In the genomic region with DNA sequence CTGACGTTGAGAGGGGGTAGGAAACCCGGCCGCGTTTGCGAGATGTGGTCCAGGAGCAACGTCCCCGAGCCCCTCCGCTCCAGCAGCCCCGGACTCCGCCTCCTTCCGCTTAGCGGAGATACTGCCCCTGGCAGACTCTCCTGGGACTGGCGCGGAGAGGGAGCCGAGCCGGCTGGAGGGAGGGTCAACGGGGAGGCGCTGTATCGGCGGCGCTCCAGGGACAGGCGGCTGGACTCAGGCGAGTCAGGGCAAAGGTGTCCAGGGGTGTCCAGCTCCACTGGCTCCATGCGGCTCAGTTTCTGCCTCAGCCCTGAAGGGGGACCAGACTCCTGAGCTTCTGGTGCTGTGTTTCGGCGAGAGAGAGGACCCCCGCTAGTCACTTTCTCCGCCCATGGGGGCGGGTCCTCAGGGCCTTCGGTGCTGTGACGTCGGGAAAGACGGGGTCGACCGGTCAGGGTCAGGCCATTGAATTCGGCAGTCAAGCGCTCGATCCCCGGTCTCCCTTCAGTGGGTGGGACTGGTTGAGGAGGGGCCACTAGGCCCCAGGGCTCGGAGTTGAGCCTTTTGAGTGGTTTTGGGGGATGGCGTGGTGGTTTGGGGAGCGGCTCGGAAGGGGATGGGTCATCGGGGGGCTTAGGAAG, we compare ENCODE assay signal across 7 cellular contexts. TPM values are rescaled to one million over a fixed set of nuclear protein-coding genes. Genes with fewer than 3 reads are reported as not detected.
A peak's percentile ranks its signal among the peaks of the same experiment; 100 is the strongest.
DNase-seq lines count a peak whose midpoint lies in the region; ATAC-seq and TF ChIP-seq lines count a peak whose summit lies in the region.

No MANE protein-coding gene starts in this region.

- peaks cover 51% of the 10 kb centered on the region for H3K4me1 Mint-ChIP-seq in activated CD4-positive, alpha-beta memory T cell treated with anti-CD3 and anti-CD28 coated beads for 36 hours (ENCODE audit: low read depth)
- H3K4me1 Mint-ChIP-seq in memory B cell = peaks cover 61% of the 10 kb centered on the region

- ATAC-seq in memory B cell (ENCODE audit: low read depth) (no peak), HG03565 (IDR thresholded peaks at IDR 0.05; ENCODE audit: unreplicated experiment) (no peak)
- ATAC-seq in stimulated activated naive CD8-positive, alpha-beta T cell treated with anti-CD3 and anti-CD28 coated beads, Interleukin-15, Interleukin-2, amounts not matched to agents 100 U/mL and 50 U/mL, for 24 hours = no peak

- H3K27ac Mint-ChIP-seq in activated CD4-positive, alpha-beta memory T cell treated with anti-CD3 and anti-CD28 coated beads for 36 hours = peak overlapping the region; percentile 75
- peak overlapping the region; percentile 45 for H3K27ac Mint-ChIP-seq in memory B cell

- DNase-seq in GM10266 (ENCODE audit: extremely low spot score) (peak; percentile 57), NCI-H2107 treated with DMSO at 0.1 percent for 48 hours (lab: John Stamatoyannopoulos, UW; ENCODE audit: unreplicated experiment) (peak; percentile 24), memory B cell (ENCODE audit: low spot score in 2 of 2) (peak in 1 of 2 donors; percentile 38)
- peak; percentile 66 for DNase-seq in activated CD4-positive, alpha-beta memory T cell treated with anti-CD3 and anti-CD28 coated beads for 36 hours
- peak; percentile 71 for DNase-seq in stimulated activated naive CD8-positive, alpha-beta T cell treated with anti-CD3 and anti-CD28 coated beads, Interleukin-15, Interleukin-2, amounts not matched to agents 100 U/mL and 50 U/mL, for 24 hours

- H3K9ac ChIP-seq in endocrine pancreas (ENCODE audit: control insufficient read depth, insufficient read depth, low read length) = peak overlapping the region; percentile 90

- no peaks in the 10 kb centered on the region for H3K36me3 ChIP-seq in endocrine pancreas (ENCODE audit: control insufficient read depth, insufficient read depth, low read length)

- POLR2A ChIA-PET in activated CD4-positive, alpha-beta memory T cell treated with anti-CD3 and anti-CD28 coated beads for 36 hours (lab: Charles Lee) = interaction anchor here (6.2 kb wide), 1 partner anchor 33 kb away, joined by 62 read pairs; the partner anchor contains the start of gene RBM8A

- no peaks in the 10 kb centered on the region for H3K27me3 ChIP-seq in endocrine pancreas (ENCODE audit: control insufficient read depth, insufficient read depth, low read length)

- H3K4me3 ChIP-seq in endocrine pancreas (ENCODE audit: control insufficient read depth, insufficient read depth, low read length) = peak overlapping the region; percentile 24

- H3K4me1 ChIP-seq in endocrine pancreas (ENCODE audit: control insufficient read depth, insufficient read depth, low read length) = peaks cover 24% of the 10 kb centered on the region

- TF ChIP-seq CTCF in GM10266 (IDR thresholded peaks at IDR 0.05; ENCODE audit: control insufficient read depth, insufficient read depth, low read depth, missing control alignments) = no peak

- H3K9me3 ChIP-seq in endocrine pancreas (ENCODE audit: control insufficient read depth, low read length) = no peaks in the 10 kb centered on the region

- no peaks in the 10 kb centered on the region for H3K9me3 Mint-ChIP-seq in activated CD4-positive, alpha-beta memory T cell treated with anti-CD3 and anti-CD28 coated beads for 36 hours
- H3K9me3 Mint-ChIP-seq in memory B cell = no peaks in the 10 kb centered on the region

- H3K36me3 Mint-ChIP-seq in activated CD4-positive, alpha-beta memory T cell treated with anti-CD3 and anti-CD28 coated beads for 36 hours = peaks cover 1% of the 10 kb centered on the region
- no peaks in the 10 kb centered on the region for H3K36me3 Mint-ChIP-seq in memory B cell

- intact Hi-C loops in activated CD4-positive, alpha-beta memory T cell treated with anti-CD3 and anti-CD28 coated beads for 36 hours (cut with micrococcal nuclease) = no loop called here

- CTCF ChIA-PET in activated CD4-positive, alpha-beta memory T cell treated with anti-CD3 and anti-CD28 coated beads for 36 hours (lab: Charles Lee) = no interaction called here

- peak overlapping the region; percentile 91 for H3K4me3 Mint-ChIP-seq in activated CD4-positive, alpha-beta memory T cell treated with anti-CD3 and anti-CD28 coated beads for 36 hours
- peak overlapping the region; percentile 86 for H3K4me3 Mint-ChIP-seq in memory B cell

- H3K27me3 Mint-ChIP-seq in activated CD4-positive, alpha-beta memory T cell treated with anti-CD3 and anti-CD28 coated beads for 36 hours = no peaks in the 10 kb centered on the region
- no peaks in the 10 kb centered on the region for H3K27me3 Mint-ChIP-seq in memory B cell

RNA-seq across cellular contexts. Expression of gene LIX1L, which starts 2.8 kb away (rescaled TPM):
- total RNA-seq in activated CD4-positive, alpha-beta memory T cell treated with anti-CD3 and anti-CD28 coated beads for 36 hours = 10 to 100 TPM; 46.6 to 47.8 TPM

RNA-seq across cellular contexts. Expression of gene ANKRD34A, which starts 3.8 kb away (rescaled TPM):
- total RNA-seq in activated CD4-positive, alpha-beta memory T cell treated with anti-CD3 and anti-CD28 coated beads for 36 hours = 1 to 10 TPM; 4.6 to 4.7 TPM

RNA-seq across cellular contexts. Expression of gene POLR3GL, which starts 3.9 kb away (rescaled TPM):
- 10 to 100 TPM; 27.3 to 30.9 TPM for total RNA-seq in activated CD4-positive, alpha-beta memory T cell treated with anti-CD3 and anti-CD28 coated beads for 36 hours

RNA-seq across cellular contexts. Expression of gene RBM8A, which starts 33.3 kb away (rescaled TPM):
- total RNA-seq in activated CD4-positive, alpha-beta memory T cell treated with anti-CD3 and anti-CD28 coated beads for 36 hours = 100 to 1,000 TPM; 275 to 277 TPM

RNA-seq across cellular contexts. Expression of gene TXNIP, which starts 35.8 kb away (rescaled TPM):
- 10 to 100 TPM; 82.6 to 88.8 TPM for total RNA-seq in activated CD4-positive, alpha-beta memory T cell treated with anti-CD3 and anti-CD28 coated beads for 36 hours
